In genomic region chr17:29711588-29712385, GRCh38 we compare ENCODE assay signal across 12 cellular contexts.
DNase-seq lines count a peak whose midpoint lies in the region; ATAC-seq and TF ChIP-seq lines count a peak whose summit lies in the region.
"Had no signal": no experiment of that assay in that cellular context is flagged by ENCODE, and none has a peak within 500 bp of the region (broad histone marks: within the 10 kb centered on the region; RNA-seq: fewer than 3 reads in every experiment).

No MANE protein-coding gene starts in this region.

- H3K27ac Mint-ChIP-seq in activated naive CD8-positive, alpha-beta T cell = peak overlapping the region; percentile 50
- no peak overlapping the region for H3K27ac Mint-ChIP-seq in activated naive CD8-positive, alpha-beta T cell treated with anti-CD3 and anti-CD28 coated beads for 36 hours
- H3K27ac Mint-ChIP-seq in activated CD8-positive, alpha-beta T cell treated with anti-CD3 and anti-CD28 coated beads for 36 hours = peak overlapping the region; percentile 10

- peaks cover 8% of the 10 kb centered on the region for H3K36me3 Mint-ChIP-seq in activated naive CD8-positive, alpha-beta T cell
- peaks cover 32% of the 10 kb centered on the region for H3K36me3 Mint-ChIP-seq in activated naive CD8-positive, alpha-beta T cell treated with anti-CD3 and anti-CD28 coated beads for 36 hours
- peaks cover 23% of the 10 kb centered on the region for H3K36me3 Mint-ChIP-seq in activated CD8-positive, alpha-beta T cell treated with anti-CD3 and anti-CD28 coated beads for 36 hours (ENCODE audit: low read depth)

- WGBS in lung, 2 donors = 90% methylated on average over 11 of the region's 11 CpGs
- WGBS in suprapubic skin = 86% methylated on average over 11 of the region's 11 CpGs

- POLR2A ChIA-PET in activated CD8-positive, alpha-beta T cell treated with anti-CD3 and anti-CD28 coated beads for 36 hours (lab: Charles Lee) = interaction anchor here (4.7 kb wide), 1 partner anchor 12 kb away, joined by 20 read pairs; no protein-coding TSS in a partner anchor

- H3K36me3 ChIP-seq in lung (ENCODE audit: control insufficient read depth in 2 of 2, insufficient read depth in 2 of 2, low read length in 2 of 2) (peaks cover 0 to 2% of the 10 kb centered on the region in 2 donors), suprapubic skin (no peaks in the 10 kb centered on the region)
- H3K36me3 ChIP-seq: transverse colon had no signal

- no peak overlapping the region for H3K4me3 ChIP-seq in lung
- H3K4me3 ChIP-seq in suprapubic skin = no peak overlapping the region
- H3K4me3 ChIP-seq: GM12878, transverse colon had no signal

- peaks cover 2 to 43% of the 10 kb centered on the region in 2 donors for H3K4me1 ChIP-seq in lung (ENCODE audit: control insufficient read depth in 2 of 2, insufficient read depth in 2 of 2, low read length in 2 of 2)
- H3K4me1 ChIP-seq in suprapubic skin = peaks cover 20% of the 10 kb centered on the region

- no peaks in the 10 kb centered on the region for H3K27me3 ChIP-seq in lung (ENCODE audit: control insufficient read depth, insufficient read depth)
- no peaks in the 10 kb centered on the region for H3K27me3 ChIP-seq in suprapubic skin
- H3K27me3 ChIP-seq: transverse colon had no signal

- intact Hi-C loops in activated CD8-positive, alpha-beta T cell treated with anti-CD3 and anti-CD28 coated beads for 36 hours (cut with micrococcal nuclease) = no loop called here

- H3K9me3 ChIP-seq in lung (ENCODE audit: control insufficient read depth in 2 of 2, insufficient read depth in 1 of 2, low read length in 1 of 2) (no peaks in the 10 kb centered on the region), suprapubic skin (no peaks in the 10 kb centered on the region)
- H3K9me3 ChIP-seq: transverse colon had no signal

- CTCF ChIA-PET in activated CD8-positive, alpha-beta T cell treated with anti-CD3 and anti-CD28 coated beads for 36 hours (lab: Charles Lee) = interaction anchor here (1.4 to 2.8 kb wide), 3 partner anchors 12 to 89 kb away, joined by 3 to 17 read pairs (median 5); partner anchors contain the start of gene CORO6

- no peak for DNase-seq in activated naive CD8-positive, alpha-beta T cell treated with anti-CD3 and anti-CD28 coated beads for 36 hours
- no peak for DNase-seq in activated CD8-positive, alpha-beta T cell treated with anti-CD3 and anti-CD28 coated beads for 36 hours
- DNase-seq in lung (ENCODE audit: low spot score) (no peak), suprapubic skin (ENCODE audit: low spot score in 2 of 2) (no peak), NCI-H69 (lab: John Stamatoyannopoulos, UW) (no peak), caudate nucleus (lab: John Stamatoyannopoulos, UW) (no peak), NOMO-1 (lab: John Stamatoyannopoulos, UW; ENCODE audit: unreplicated experiment in 2 of 2) (no peak)
- DNase-seq: activated effector memory CD4-positive, alpha-beta T cell treated with anti-CD3 and anti-CD28 coated beads, Interleukin-2, amount 50 U/mL, for 16 hours; NCI-H1048; transverse colon had no signal

- H3K4me1 Mint-ChIP-seq in activated naive CD8-positive, alpha-beta T cell (ENCODE audit: low read depth) = peaks cover 81% of the 10 kb centered on the region
- peaks cover 56% of the 10 kb centered on the region for H3K4me1 Mint-ChIP-seq in activated naive CD8-positive, alpha-beta T cell treated with anti-CD3 and anti-CD28 coated beads for 36 hours
- peaks cover 68% of the 10 kb centered on the region for H3K4me1 Mint-ChIP-seq in activated CD8-positive, alpha-beta T cell treated with anti-CD3 and anti-CD28 coated beads for 36 hours (ENCODE audit: low read depth)

- no peak for TF ChIP-seq CTCF in activated CD8-positive, alpha-beta T cell treated with anti-CD3 and anti-CD28 coated beads for 36 hours (IDR thresholded peaks at IDR 0.05)
- TF ChIP-seq CTCF in lung (IDR thresholded peaks at IDR 0.05; ENCODE audit: control extremely low read depth, extremely low read depth) = no peak
- no peak for TF ChIP-seq CTCF in suprapubic skin (IDR thresholded peaks at IDR 0.05)

- TF ChIP-seq POLR2A in suprapubic skin (IDR thresholded peaks at IDR 0.05) = no peak

- TF ChIP-seq EP300 in suprapubic skin (IDR thresholded peaks at IDR 0.05) = no peak

- no peaks in the 10 kb centered on the region for H3K9me3 Mint-ChIP-seq in activated naive CD8-positive, alpha-beta T cell (ENCODE audit: low read depth)
- H3K9me3 Mint-ChIP-seq in activated naive CD8-positive, alpha-beta T cell treated with anti-CD3 and anti-CD28 coated beads for 36 hours = no peaks in the 10 kb centered on the region
- H3K9me3 Mint-ChIP-seq in activated CD8-positive, alpha-beta T cell treated with anti-CD3 and anti-CD28 coated beads for 36 hours = no peaks in the 10 kb centered on the region

- peak overlapping the region; percentile 33 to 40 for H3K27ac ChIP-seq in lung (ENCODE audit: low read depth in 1 of 2, low read length in 1 of 2)
- peak overlapping the region; percentile 66 for H3K27ac ChIP-seq in suprapubic skin
- no peak overlapping the region for H3K27ac ChIP-seq in caudate nucleus (ENCODE audit: low read depth, low read length)

- no peaks in the 10 kb centered on the region for H3K27me3 Mint-ChIP-seq in activated naive CD8-positive, alpha-beta T cell
- no peaks in the 10 kb centered on the region for H3K27me3 Mint-ChIP-seq in activated naive CD8-positive, alpha-beta T cell treated with anti-CD3 and anti-CD28 coated beads for 36 hours
- H3K27me3 Mint-ChIP-seq in activated CD8-positive, alpha-beta T cell treated with anti-CD3 and anti-CD28 coated beads for 36 hours = no peaks in the 10 kb centered on the region

- no peak for ATAC-seq in activated CD8-positive, alpha-beta T cell treated with anti-CD3 and anti-CD28 coated beads for 36 hours
- no peak for ATAC-seq in lung (ENCODE audit: insufficient read depth, low FRiP score)
- ATAC-seq: GM12878 had no signal

- H3K4me3 Mint-ChIP-seq in activated naive CD8-positive, alpha-beta T cell = no peak overlapping the region
- no peak overlapping the region for H3K4me3 Mint-ChIP-seq in activated naive CD8-positive, alpha-beta T cell treated with anti-CD3 and anti-CD28 coated beads for 36 hours
- H3K4me3 Mint-ChIP-seq in activated CD8-positive, alpha-beta T cell treated with anti-CD3 and anti-CD28 coated beads for 36 hours = no peak overlapping the region
